ENCODE assay signal across 8 cellular contexts in the genomic region with DNA sequence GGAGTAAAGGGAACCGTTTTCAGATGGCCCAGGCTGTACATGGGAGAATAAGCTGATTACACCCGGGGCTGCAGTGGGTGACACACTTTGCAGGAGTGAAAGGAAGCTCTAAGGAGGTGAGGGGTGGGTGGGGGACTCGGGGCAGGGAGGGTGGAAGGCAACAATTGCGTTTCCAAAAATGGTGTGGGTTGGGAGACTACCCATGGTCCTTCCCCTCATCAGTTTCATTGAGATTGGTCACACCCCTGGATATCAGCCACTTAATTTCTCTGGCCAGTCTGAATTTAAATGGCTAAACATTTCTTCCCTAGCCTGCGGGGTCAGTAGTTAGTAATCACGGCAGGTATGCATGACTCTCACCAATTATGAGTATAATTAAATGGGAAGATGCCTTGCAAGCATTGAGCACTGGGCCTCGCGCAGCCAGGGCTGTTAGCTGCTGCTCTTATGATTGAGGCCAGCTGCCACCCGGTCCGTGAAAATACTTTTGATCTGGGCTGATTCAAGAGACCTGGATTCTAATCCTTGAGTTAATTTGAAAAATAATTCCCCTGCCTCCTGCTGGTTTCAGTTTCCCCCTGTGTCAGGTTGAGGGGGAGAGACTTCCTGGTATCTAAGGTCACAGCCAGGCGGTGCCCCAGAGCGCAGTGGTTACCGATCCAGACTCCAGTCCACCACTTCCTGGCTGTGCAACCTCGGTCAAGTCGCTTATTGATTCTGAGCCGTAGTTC. TPM values are rescaled to one million over a fixed set of nuclear protein-coding genes. Genes with fewer than 3 reads are reported as not detected.
DNase-seq lines count a peak whose midpoint lies in the region; ATAC-seq and TF ChIP-seq lines count a peak whose summit lies in the region.

No MANE protein-coding gene starts in this region.

- peaks cover 76% of the 10 kb centered on the region for H3K4me1 Mint-ChIP-seq in activated T-helper 2 cell treated with anti-CD3 and anti-CD28 coated beads, Interferon-gamma antibody, Interleukin-2, Interleukin-4, amounts not matched to agents 10 μg/mL and 5 μg/mL and 100 μg/mL, durations not matched to agents 14 hours and 24 hours and 36 hours (ENCODE audit: low read depth)

- peak; percentile 43 for ATAC-seq in GM21526 (IDR thresholded peaks at IDR 0.05; ENCODE audit: low FRiP score, unreplicated experiment)
- no peak for ATAC-seq in foreskin keratinocyte

- H3K27me3 Mint-ChIP-seq in activated T-helper 2 cell treated with anti-CD3 and anti-CD28 coated beads, Interferon-gamma antibody, Interleukin-2, Interleukin-4, amounts not matched to agents 10 μg/mL and 5 μg/mL and 100 μg/mL, durations not matched to agents 14 hours and 24 hours and 36 hours (ENCODE audit: low read depth): no peaks in the 10 kb centered on the region

- H3K4me3 Mint-ChIP-seq in activated T-helper 2 cell treated with anti-CD3 and anti-CD28 coated beads, Interferon-gamma antibody, Interleukin-2, Interleukin-4, amounts not matched to agents 10 μg/mL and 5 μg/mL and 100 μg/mL, durations not matched to agents 14 hours and 24 hours and 36 hours (ENCODE audit: low read depth): peak overlapping the region; percentile 66

- H3K27ac Mint-ChIP-seq in activated T-helper 2 cell treated with anti-CD3 and anti-CD28 coated beads, Interferon-gamma antibody, Interleukin-2, Interleukin-4, amounts not matched to agents 10 μg/mL and 5 μg/mL and 100 μg/mL, durations not matched to agents 14 hours and 24 hours and 36 hours: peak overlapping the region; percentile 87

- H3K36me3 Mint-ChIP-seq in activated T-helper 2 cell treated with anti-CD3 and anti-CD28 coated beads, Interferon-gamma antibody, Interleukin-2, Interleukin-4, amounts not matched to agents 10 μg/mL and 5 μg/mL and 100 μg/mL, durations not matched to agents 14 hours and 24 hours and 36 hours (ENCODE audit: low read depth): peaks cover 28% of the 10 kb centered on the region

- H3K9me3 Mint-ChIP-seq in activated T-helper 2 cell treated with anti-CD3 and anti-CD28 coated beads, Interferon-gamma antibody, Interleukin-2, Interleukin-4, amounts not matched to agents 10 μg/mL and 5 μg/mL and 100 μg/mL, durations not matched to agents 14 hours and 24 hours and 36 hours: no peaks in the 10 kb centered on the region

- H3K4me1 ChIP-seq in foreskin keratinocyte: no peaks in the 10 kb centered on the region

- peak; percentile 66 for DNase-seq in NCI-H146 (lab: John Stamatoyannopoulos, UW)
- peak; percentile 42 for DNase-seq in activated T-helper 2 cell treated with anti-CD3 and anti-CD28 coated beads, Interferon-gamma antibody, Interleukin-2, Interleukin-4, amounts not matched to agents 10 μg/mL and 5 μg/mL and 100 μg/mL, durations not matched to agents 14 hours and 24 hours and 36 hours (ENCODE audit: low spot score)
- no peak for DNase-seq in retinal pigment epithelial cell (ENCODE audit: low read depth)
- DNase-seq in foreskin keratinocyte: no peak
- no peak for DNase-seq in GM20000 (ENCODE audit: low spot score)
- no peak for DNase-seq in AG08395 (ENCODE audit: low spot score)

- no peaks in the 10 kb centered on the region for H3K27me3 ChIP-seq in foreskin keratinocyte

- no peak overlapping the region for H3K27ac ChIP-seq in foreskin keratinocyte

- intact Hi-C loops in activated T-helper 2 cell treated with anti-CD3 and anti-CD28 coated beads, Interferon-gamma antibody, Interleukin-2, Interleukin-4, amounts not matched to agents 10 μg/mL and 5 μg/mL and 100 μg/mL, durations not matched to agents 14 hours and 24 hours and 36 hours (cut with micrococcal nuclease): loop anchor here (2.0 to 10.0 kb wide), 2 partner anchors 15 to 301 kb away; a partner anchor contains a TSS

- H3K4me3 ChIP-seq in retinal pigment epithelial cell (ENCODE audit: low read length): no peak overlapping the region

- peak; percentile 34 for TF ChIP-seq CTCF in GM12873 (IDR thresholded peaks at IDR 0.05; ENCODE audit: insufficient read depth, low read depth, low read length, missing control alignments)
- TF ChIP-seq CTCF in retinal pigment epithelial cell (conservative IDR thresholded peaks at IDR 0.05; ENCODE audit: low read depth, low read length): peak; percentile 38
- TF ChIP-seq CTCF in foreskin keratinocyte (conservative IDR thresholded peaks at IDR 0.05): no peak
- TF ChIP-seq CTCF in GM20000 (IDR thresholded peaks at IDR 0.05; ENCODE audit: extremely low read depth, missing control alignments): no peak

RNA-seq across cellular contexts. Expression of a gene that starts 23.3 kb away (rescaled TPM):
- 55.1 and 55.8 TPM in 2 replicates for total RNA-seq in activated T-helper 2 cell treated with anti-CD3 and anti-CD28 coated beads, Interferon-gamma antibody, Interleukin-2, Interleukin-4, amounts not matched to agents 10 μg/mL and 5 μg/mL and 100 μg/mL, durations not matched to agents 14 hours and 24 hours and 36 hours
- 13.6 and 14.8 TPM in 2 replicates for total RNA-seq in foreskin keratinocyte
- polyA plus RNA-seq in foreskin keratinocyte: 4.7 and 5.0 TPM in 2 replicates

Comparison
In these comparisons a context has a peak if more than half of its experiments do, and no peak if none do; other contexts are left out.
1. CTCF ChIP-seq: peak in GM12873 (single experiment) and retinal pigment epithelial cell (single experiment); none in foreskin keratinocyte (single experiment) and GM20000 (single experiment).
2. DNase-seq: peak in NCI-H146 (single experiment) and activated T-helper 2 cell treated with anti-CD3 and anti-CD28 coated beads, Interferon-gamma antibody, Interleukin-2, Interleukin-4, amounts not matched to agents 10 μg/mL and 5 μg/mL and 100 μg/mL, durations not matched to agents 14 hours and 24 hours and 36 hours (single experiment); none in retinal pigment epithelial cell (single experiment), foreskin keratinocyte (0 of 2), GM20000 (single experiment) and AG08395 (single experiment).